Comparison of ENCODE assay signal across 25 cellular contexts in genomic region chr12:126903180-126903876, GRCh38.
"Had no signal": no experiment of that assay in that cellular context is flagged by ENCODE, and none has a peak within 500 bp of the region (broad histone marks: within the 10 kb centered on the region; RNA-seq: fewer than 3 reads in every experiment).

No MANE protein-coding gene starts in this region.

- H3K4me1 ChIP-seq: ascending aorta, colonic mucosa, gastroesophageal sphincter had no signal

- H3K4me3 Mint-ChIP-seq: activated CD4-positive, alpha-beta memory T cell treated with anti-CD3 and anti-CD28 coated beads, Interleukin-2, amount 10 ng/mL, durations not matched to agents 7 days and 5 days; activated CD4-positive, alpha-beta T cell treated with anti-CD3 and anti-CD28 coated beads, Interleukin-2, amount 10 ng/mL, durations not matched to agents 7 days and 5 days; activated naive CD4-positive, alpha-beta T cell treated with anti-CD3 and anti-CD28 coated beads, Interleukin-2, amount 10 ng/mL, durations not matched to agents 7 days and 5 days; activated naive CD8-positive, alpha-beta T cell treated with anti-CD3 and anti-CD28 coated beads, Interleukin-2, amount 10 ng/mL, durations not matched to agents 7 days and 5 days; activated T-cell treated with anti-CD3 and anti-CD28 coated beads, Interleukin-2, amount 50 U/mL, for 24 hours; activated T-cell treated with anti-CD3 and anti-CD28 coated beads, Interleukin-2, amount 50 U/mL, for 72 hours; brain; WTC11 had no signal

- H3K36me3 ChIP-seq: ascending aorta, colonic mucosa, gastroesophageal sphincter had no signal

- H3K9me3 ChIP-seq: ascending aorta, colonic mucosa, gastroesophageal sphincter had no signal

- H3K36me3 Mint-ChIP-seq: activated naive CD4-positive, alpha-beta T cell treated with anti-CD3 and anti-CD28 coated beads, Interleukin-2, amount 10 ng/mL, durations not matched to agents 7 days and 5 days; activated naive CD4-positive, alpha-beta T cell treated with anti-CD3 and anti-CD28 coated beads, Interleukin-2, amount 50 U/mL, for 72 hours; activated naive CD8-positive, alpha-beta T cell treated with anti-CD3 and anti-CD28 coated beads, Interleukin-2, amount 10 ng/mL, durations not matched to agents 7 days and 5 days; brain had no signal

- H3K4me3 ChIP-seq: ascending aorta, colonic mucosa, gastroesophageal sphincter had no signal

- H3K27ac Mint-ChIP-seq: activated CD4-positive, alpha-beta memory T cell treated with anti-CD3 and anti-CD28 coated beads, Interleukin-2, amount 10 ng/mL, durations not matched to agents 7 days and 5 days; activated CD4-positive, alpha-beta T cell treated with anti-CD3 and anti-CD28 coated beads, Interleukin-2, amount 10 ng/mL, durations not matched to agents 7 days and 5 days; activated naive CD4-positive, alpha-beta T cell treated with anti-CD3 and anti-CD28 coated beads, Interleukin-2, amount 10 ng/mL, durations not matched to agents 7 days and 5 days; activated naive CD4-positive, alpha-beta T cell treated with anti-CD3 and anti-CD28 coated beads, Interleukin-2, amount 50 U/mL, for 72 hours; activated naive CD8-positive, alpha-beta T cell treated with anti-CD3 and anti-CD28 coated beads, Interleukin-2, amount 10 ng/mL, durations not matched to agents 7 days and 5 days; activated T-cell treated with anti-CD3 and anti-CD28 coated beads, Interleukin-2, amount 50 U/mL, for 24 hours; activated T-cell treated with anti-CD3 and anti-CD28 coated beads, Interleukin-2, amount 50 U/mL, for 72 hours; brain; WTC11 had no signal

- H3K4me1 Mint-ChIP-seq: activated CD4-positive, alpha-beta T cell treated with anti-CD3 and anti-CD28 coated beads, Interleukin-2, amount 10 ng/mL, durations not matched to agents 7 days and 5 days; activated naive CD4-positive, alpha-beta T cell treated with anti-CD3 and anti-CD28 coated beads, Interleukin-2, amount 10 ng/mL, durations not matched to agents 7 days and 5 days; activated naive CD8-positive, alpha-beta T cell treated with anti-CD3 and anti-CD28 coated beads, Interleukin-2, amount 10 ng/mL, durations not matched to agents 7 days and 5 days had no signal

- H3K27ac ChIP-seq: ascending aorta, colonic mucosa, gastroesophageal sphincter, VCaP had no signal

- H3K9me3 Mint-ChIP-seq: activated naive CD4-positive, alpha-beta T cell treated with anti-CD3 and anti-CD28 coated beads, Interleukin-2, amount 10 ng/mL, durations not matched to agents 7 days and 5 days had no signal

- H3K27me3 Mint-ChIP-seq: activated CD4-positive, alpha-beta memory T cell treated with anti-CD3 and anti-CD28 coated beads, Interleukin-2, amount 10 ng/mL, durations not matched to agents 7 days and 5 days; activated naive CD4-positive, alpha-beta T cell treated with anti-CD3 and anti-CD28 coated beads, Interleukin-2, amount 10 ng/mL, durations not matched to agents 7 days and 5 days; activated naive CD8-positive, alpha-beta T cell treated with anti-CD3 and anti-CD28 coated beads, Interleukin-2, amount 10 ng/mL, durations not matched to agents 7 days and 5 days had no signal

- DNase-seq: activated CD4-positive, alpha-beta memory T cell treated with anti-CD3 and anti-CD28 coated beads, Interleukin-2, amount 10 ng/mL, durations not matched to agents 7 days and 5 days; activated CD4-positive, alpha-beta T cell treated with anti-CD3 and anti-CD28 coated beads for 1 hour; activated CD4-positive, alpha-beta T cell treated with anti-CD3 and anti-CD28 coated beads for 4 hours; activated CD4-positive, alpha-beta T cell treated with anti-CD3 and anti-CD28 coated beads, Interleukin-2, amount 10 ng/mL, durations not matched to agents 7 days and 5 days; activated CD4-positive, alpha-beta T cell treated with anti-CD3 and anti-CD28 coated beads, Interleukin-2, amount 50 U/mL, for 4 hours; activated CD8-positive, alpha-beta memory T cell treated with anti-CD3 and anti-CD28 coated beads, Interleukin-2, amount 50 U/mL, for 48 hours; activated gamma-delta T cell; activated naive CD4-positive, alpha-beta T cell; activated naive CD4-positive, alpha-beta T cell treated with anti-CD3 and anti-CD28 coated beads, Interleukin-2, amount 10 ng/mL, durations not matched to agents 7 days and 5 days; activated naive CD8-positive, alpha-beta T cell treated with anti-CD3 and anti-CD28 coated beads, Interleukin-2, amount 10 ng/mL, durations not matched to agents 7 days and 5 days; activated T-cell treated with anti-CD3 and anti-CD28 coated beads for 4 hours; activated T-cell treated with anti-CD3 and anti-CD28 coated beads, Interleukin-2, amount 50 U/mL, for 24 hours; activated T-cell treated with anti-CD3 and anti-CD28 coated beads, Interleukin-2, amount 50 U/mL, for 72 hours; caudate nucleus; colonic mucosa; effector CD8-positive, alpha-beta T cell; foreskin melanocyte; T-helper 2 cell had no signal

- ATAC-seq: activated naive CD4-positive, alpha-beta T cell treated with anti-CD3 and anti-CD28 coated beads, Interleukin-2, amount 50 U/mL, for 72 hours; activated T-cell treated with anti-CD3 and anti-CD28 coated beads, Interleukin-2, amount 50 U/mL, for 72 hours; esophagus mucosa; gastroesophageal sphincter; WTC11 had no signal

- H3K27me3 ChIP-seq: ascending aorta, colonic mucosa had no signal
